Comparison of ENCODE assay signal across 2 cellular contexts in genomic region chr1:236502972-236503639, GRCh38.
TF ChIP-seq lines count a peak whose summit lies in the region.

No MANE protein-coding gene starts in this region.

TF ChIP-seq in GM23338, 12 proteins besides CTCF, POLR2A, EP300 and RAD21 (continued from another document):
- TF ChIP-seq ETS1 (IDR thresholded peaks at IDR 0.05) = peak; percentile 44; the same call in 1 of the 2 replicates
- 0 out of 2 replicates have a peak, but pooled peaks have one; percentile 37 for TF ChIP-seq POLR2AphosphoS5 (IDR thresholded peaks at IDR 0.05; ENCODE audit: low read depth)
- no peak for TF ChIP-seq EZH2 (IDR thresholded peaks at IDR 0.05; ENCODE audit: low read depth, unreplicated experiment)
- TF ChIP-seq EZH2phosphoT487 (IDR thresholded peaks at IDR 0.05; ENCODE audit: unreplicated experiment) = no peak
- TF ChIP-seq NANOG (IDR thresholded peaks at IDR 0.05; ENCODE audit: borderline replicate concordance) = no peak
- TF ChIP-seq ZNF114 (CRISPR knock-in tag; IDR thresholded peaks at IDR 0.05) = no peak
- TF ChIP-seq ZNF331 (CRISPR knock-in tag; IDR thresholded peaks at IDR 0.05; ENCODE audit: low read depth) = no peak
- TF ChIP-seq, protein P1, sequence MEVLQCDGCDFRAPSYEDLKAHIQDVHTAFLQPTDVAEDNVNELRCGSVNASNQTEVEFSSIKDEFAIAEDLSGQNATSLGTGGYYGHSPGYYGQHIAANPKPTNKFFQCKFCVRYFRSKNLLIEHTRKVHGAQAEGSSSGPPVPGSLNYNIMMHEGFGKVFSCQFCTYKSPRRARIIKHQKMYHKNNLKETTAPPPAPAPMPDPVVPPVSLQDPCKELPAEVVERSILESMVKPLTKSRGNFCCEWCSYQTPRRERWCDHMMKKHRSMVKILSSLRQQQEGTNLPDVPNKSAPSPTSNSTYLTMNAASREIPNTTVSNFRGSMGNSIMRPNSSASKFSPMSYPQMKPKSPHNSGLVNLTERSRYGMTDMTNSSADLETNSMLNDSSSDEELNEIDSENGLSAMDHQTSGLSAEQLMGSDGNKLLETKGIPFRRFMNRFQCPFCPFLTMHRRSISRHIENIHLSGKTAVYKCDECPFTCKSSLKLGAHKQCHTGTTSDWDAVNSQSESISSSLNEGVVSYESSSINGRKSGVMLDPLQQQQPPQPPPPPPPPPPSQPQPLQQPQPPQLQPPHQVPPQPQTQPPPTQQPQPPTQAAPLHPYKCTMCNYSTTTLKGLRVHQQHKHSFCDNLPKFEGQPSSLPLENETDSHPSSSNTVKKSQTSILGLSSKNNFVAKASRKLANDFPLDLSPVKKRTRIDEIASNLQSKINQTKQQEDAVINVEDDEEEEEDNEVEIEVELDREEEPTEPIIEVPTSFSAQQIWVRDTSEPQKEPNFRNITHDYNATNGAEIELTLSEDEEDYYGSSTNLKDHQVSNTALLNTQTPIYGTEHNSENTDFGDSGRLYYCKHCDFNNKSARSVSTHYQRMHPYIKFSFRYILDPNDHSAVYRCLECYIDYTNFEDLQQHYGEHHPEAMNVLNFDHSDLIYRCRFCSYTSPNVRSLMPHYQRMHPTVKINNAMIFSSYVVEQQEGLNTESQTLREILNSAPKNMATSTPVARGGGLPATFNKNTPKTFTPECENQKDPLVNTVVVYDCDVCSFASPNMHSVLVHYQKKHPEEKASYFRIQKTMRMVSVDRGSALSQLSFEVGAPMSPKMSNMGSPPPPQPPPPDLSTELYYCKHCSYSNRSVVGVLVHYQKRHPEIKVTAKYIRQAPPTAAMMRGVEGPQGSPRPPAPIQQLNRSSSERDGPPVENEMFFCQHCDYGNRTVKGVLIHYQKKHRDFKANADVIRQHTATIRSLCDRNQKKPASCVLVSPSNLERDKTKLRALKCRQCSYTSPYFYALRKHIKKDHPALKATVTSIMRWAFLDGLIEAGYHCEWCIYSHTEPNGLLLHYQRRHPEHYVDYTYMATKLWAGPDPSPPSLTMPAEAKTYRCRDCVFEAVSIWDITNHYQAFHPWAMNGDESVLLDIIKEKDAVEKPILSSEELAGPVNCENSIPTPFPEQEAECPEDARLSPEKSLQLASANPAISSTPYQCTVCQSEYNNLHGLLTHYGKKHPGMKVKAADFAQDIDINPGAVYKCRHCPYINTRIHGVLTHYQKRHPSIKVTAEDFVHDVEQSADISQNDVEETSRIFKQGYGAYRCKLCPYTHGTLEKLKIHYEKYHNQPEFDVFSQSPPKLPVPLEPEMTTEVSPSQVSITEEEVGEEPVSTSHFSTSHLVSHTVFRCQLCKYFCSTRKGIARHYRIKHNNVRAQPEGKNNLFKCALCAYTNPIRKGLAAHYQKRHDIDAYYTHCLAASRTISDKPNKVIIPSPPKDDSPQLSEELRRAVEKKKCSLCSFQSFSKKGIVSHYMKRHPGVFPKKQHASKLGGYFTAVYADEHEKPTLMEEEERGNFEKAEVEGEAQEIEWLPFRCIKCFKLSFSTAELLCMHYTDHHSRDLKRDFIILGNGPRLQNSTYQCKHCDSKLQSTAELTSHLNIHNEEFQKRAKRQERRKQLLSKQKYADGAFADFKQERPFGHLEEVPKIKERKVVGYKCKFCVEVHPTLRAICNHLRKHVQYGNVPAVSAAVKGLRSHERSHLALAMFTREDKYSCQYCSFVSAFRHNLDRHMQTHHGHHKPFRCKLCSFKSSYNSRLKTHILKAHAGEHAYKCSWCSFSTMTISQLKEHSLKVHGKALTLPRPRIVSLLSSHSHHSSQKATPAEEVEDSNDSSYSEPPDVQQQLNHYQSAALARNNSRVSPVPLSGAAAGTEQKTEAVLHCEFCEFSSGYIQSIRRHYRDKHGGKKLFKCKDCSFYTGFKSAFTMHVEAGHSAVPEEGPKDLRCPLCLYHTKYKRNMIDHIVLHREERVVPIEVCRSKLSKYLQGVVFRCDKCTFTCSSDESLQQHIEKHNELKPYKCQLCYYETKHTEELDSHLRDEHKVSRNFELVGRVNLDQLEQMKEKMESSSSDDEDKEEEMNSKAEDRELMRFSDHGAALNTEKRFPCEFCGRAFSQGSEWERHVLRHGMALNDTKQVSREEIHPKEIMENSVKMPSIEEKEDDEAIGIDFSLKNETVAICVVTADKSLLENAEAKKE (CRISPR knock-in tag; IDR thresholded peaks at IDR 0.05) = no peak
- TF ChIP-seq, protein P2, sequence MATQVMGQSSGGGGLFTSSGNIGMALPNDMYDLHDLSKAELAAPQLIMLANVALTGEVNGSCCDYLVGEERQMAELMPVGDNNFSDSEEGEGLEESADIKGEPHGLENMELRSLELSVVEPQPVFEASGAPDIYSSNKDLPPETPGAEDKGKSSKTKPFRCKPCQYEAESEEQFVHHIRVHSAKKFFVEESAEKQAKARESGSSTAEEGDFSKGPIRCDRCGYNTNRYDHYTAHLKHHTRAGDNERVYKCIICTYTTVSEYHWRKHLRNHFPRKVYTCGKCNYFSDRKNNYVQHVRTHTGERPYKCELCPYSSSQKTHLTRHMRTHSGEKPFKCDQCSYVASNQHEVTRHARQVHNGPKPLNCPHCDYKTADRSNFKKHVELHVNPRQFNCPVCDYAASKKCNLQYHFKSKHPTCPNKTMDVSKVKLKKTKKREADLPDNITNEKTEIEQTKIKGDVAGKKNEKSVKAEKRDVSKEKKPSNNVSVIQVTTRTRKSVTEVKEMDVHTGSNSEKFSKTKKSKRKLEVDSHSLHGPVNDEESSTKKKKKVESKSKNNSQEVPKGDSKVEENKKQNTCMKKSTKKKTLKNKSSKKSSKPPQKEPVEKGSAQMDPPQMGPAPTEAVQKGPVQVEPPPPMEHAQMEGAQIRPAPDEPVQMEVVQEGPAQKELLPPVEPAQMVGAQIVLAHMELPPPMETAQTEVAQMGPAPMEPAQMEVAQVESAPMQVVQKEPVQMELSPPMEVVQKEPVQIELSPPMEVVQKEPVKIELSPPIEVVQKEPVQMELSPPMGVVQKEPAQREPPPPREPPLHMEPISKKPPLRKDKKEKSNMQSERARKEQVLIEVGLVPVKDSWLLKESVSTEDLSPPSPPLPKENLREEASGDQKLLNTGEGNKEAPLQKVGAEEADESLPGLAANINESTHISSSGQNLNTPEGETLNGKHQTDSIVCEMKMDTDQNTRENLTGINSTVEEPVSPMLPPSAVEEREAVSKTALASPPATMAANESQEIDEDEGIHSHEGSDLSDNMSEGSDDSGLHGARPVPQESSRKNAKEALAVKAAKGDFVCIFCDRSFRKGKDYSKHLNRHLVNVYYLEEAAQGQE (IDR thresholded peaks at IDR 0.05; ENCODE audit: unreplicated experiment) = no peak
- no peak for TF ChIP-seq JUNB (IDR thresholded peaks at IDR 0.05; ENCODE audit: unreplicated experiment)

TF ChIP-seq in SK-N-SH, 30 proteins besides CTCF, POLR2A, EP300 and RAD21 (continued from another document):
- TF ChIP-seq YY1 (IDR thresholded peaks at IDR 0.05; ENCODE audit: low read depth) = no peak
- no peak for TF ChIP-seq USF1 (IDR thresholded peaks at IDR 0.05; ENCODE audit: borderline replicate concordance, low read depth)
- TF ChIP-seq TCF12 (IDR thresholded peaks at IDR 0.05) = no peak
- no peak for TF ChIP-seq RFX5 (IDR thresholded peaks at IDR 0.05; ENCODE audit: low read length)
- TF ChIP-seq CHD2 (IDR thresholded peaks at IDR 0.05; ENCODE audit: low read length, partially characterized antibody) = no peak
- TF ChIP-seq NFIC (IDR thresholded peaks at IDR 0.05; ENCODE audit: borderline replicate concordance) = no peak
- TF ChIP-seq, protein P3, sequence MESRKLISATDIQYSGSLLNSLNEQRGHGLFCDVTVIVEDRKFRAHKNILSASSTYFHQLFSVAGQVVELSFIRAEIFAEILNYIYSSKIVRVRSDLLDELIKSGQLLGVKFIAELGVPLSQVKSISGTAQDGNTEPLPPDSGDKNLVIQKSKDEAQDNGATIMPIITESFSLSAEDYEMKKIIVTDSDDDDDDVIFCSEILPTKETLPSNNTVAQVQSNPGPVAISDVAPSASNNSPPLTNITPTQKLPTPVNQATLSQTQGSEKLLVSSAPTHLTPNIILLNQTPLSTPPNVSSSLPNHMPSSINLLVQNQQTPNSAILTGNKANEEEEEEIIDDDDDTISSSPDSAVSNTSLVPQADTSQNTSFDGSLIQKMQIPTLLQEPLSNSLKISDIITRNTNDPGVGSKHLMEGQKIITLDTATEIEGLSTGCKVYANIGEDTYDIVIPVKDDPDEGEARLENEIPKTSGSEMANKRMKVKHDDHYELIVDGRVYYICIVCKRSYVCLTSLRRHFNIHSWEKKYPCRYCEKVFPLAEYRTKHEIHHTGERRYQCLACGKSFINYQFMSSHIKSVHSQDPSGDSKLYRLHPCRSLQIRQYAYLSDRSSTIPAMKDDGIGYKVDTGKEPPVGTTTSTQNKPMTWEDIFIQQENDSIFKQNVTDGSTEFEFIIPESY (IDR thresholded peaks at IDR 0.05; ENCODE audit: borderline replicate concordance, low read depth) = no peak
- no peak for TF ChIP-seq GABPA (IDR thresholded peaks at IDR 0.05; ENCODE audit: low read depth)
- no peak for TF ChIP-seq SIN3A (IDR thresholded peaks at IDR 0.05; ENCODE audit: borderline replicate concordance, low read depth, low read length)
- TF ChIP-seq FOXJ3 (CRISPR knock-in tag; IDR thresholded peaks at IDR 0.05) = no peak
- TF ChIP-seq MXI1 (IDR thresholded peaks at IDR 0.05; ENCODE audit: low read depth, low read length) = no peak
- TF ChIP-seq, protein P2 (IDR thresholded peaks at IDR 0.05; ENCODE audit: low read depth, low read length) = no peak
- no peak for TF ChIP-seq FOXM1 (IDR thresholded peaks at IDR 0.05; ENCODE audit: low read depth)
- TF ChIP-seq RXRA (IDR thresholded peaks at IDR 0.05; ENCODE audit: borderline replicate concordance, low read depth) = no peak
- no peak for TF ChIP-seq NRF1 (IDR thresholded peaks at IDR 0.05; ENCODE audit: low read depth, low read length)
- no peak for TF ChIP-seq SMC3 (IDR thresholded peaks at IDR 0.05; ENCODE audit: low read depth, low read length)
